2 cellular contexts compared by ENCODE assay signal in the genomic region with DNA sequence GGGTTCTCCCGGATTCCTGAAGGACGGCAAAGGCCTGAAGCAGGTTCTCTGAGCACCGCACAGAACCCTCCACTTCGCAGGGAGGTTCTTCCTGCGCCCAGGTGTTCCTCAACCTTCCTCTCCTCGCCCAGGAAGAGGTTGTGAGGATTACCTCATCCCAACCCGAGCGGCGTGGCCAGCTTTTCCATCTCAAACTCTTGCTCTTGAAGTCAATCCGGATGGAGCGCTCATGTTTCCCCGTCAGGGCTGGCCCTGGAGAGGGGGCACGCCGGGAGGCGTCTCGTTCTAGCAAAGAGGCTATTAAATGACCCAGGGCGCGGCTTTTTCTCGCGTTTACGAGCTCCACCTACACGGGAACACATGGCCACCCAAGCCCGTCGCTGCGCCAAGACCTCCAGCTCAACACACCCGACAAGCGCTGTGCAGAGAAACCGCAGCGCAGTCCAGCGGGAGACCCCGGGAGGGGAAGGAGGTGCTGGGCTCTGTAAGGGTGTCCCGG.
TF ChIP-seq lines count a peak whose summit lies in the region.

No MANE protein-coding gene starts in this region.

TF ChIP-seq in HEK293, 187 proteins besides CTCF, POLR2A, EP300 and RAD21 (continued from another document and continues in another):
- TF ChIP-seq, protein P1, sequence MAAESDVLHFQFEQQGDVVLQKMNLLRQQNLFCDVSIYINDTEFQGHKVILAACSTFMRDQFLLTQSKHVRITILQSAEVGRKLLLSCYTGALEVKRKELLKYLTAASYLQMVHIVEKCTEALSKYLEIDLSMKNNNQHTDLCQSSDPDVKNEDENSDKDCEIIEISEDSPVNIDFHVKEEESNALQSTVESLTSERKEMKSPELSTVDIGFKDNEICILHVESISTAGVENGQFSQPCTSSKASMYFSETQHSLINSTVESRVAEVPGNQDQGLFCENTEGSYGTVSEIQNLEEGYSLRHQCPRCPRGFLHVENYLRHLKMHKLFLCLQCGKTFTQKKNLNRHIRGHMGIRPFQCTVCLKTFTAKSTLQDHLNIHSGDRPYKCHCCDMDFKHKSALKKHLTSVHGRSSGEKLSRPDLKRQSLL (tag by site-specific recombination; IDR thresholded peaks at IDR 0.05): peak; percentile 41; the same call in 1 of the 2 replicates
- TF ChIP-seq HOXD13 (CRISPR knock-in tag; IDR thresholded peaks at IDR 0.05; ENCODE audit: borderline replicate concordance) (peak; percentile 77; the same call in 1 of the 2 replicates), ZNF366 (tag by site-specific recombination; conservative IDR thresholded peaks at IDR 0.05) (peak; percentile 88), ZNF140 (tag by site-specific recombination; IDR thresholded peaks at IDR 0.05) (no peak), PRDM1 (tag by site-specific recombination; IDR thresholded peaks at IDR 0.05) (0 out of 2 replicates have a peak, but pooled peaks have one; percentile 3), KLF8 (tag by site-specific recombination; IDR thresholded peaks at IDR 0.05) (no peak; the same call in 1 of the 2 replicates), ZNF549 (tag by site-specific recombination; IDR thresholded peaks at IDR 0.05) (no peak), BCL11A (tag by site-specific recombination; IDR thresholded peaks at IDR 0.05; ENCODE audit: low read depth) (no peak), FEZF1 (tag by site-specific recombination; IDR thresholded peaks at IDR 0.05) (no peak), ZNF112 (tag by site-specific recombination; IDR thresholded peaks at IDR 0.05) (no peak), ZNF341 (tag by site-specific recombination; IDR thresholded peaks at IDR 0.05; ENCODE audit: low read depth) (peak; percentile 76), ZNF175 (tag by site-specific recombination; IDR thresholded peaks at IDR 0.05) (no peak), GFI1B (tag by site-specific recombination; IDR thresholded peaks at IDR 0.05) (no peak), ZNF248 (tag by site-specific recombination; IDR thresholded peaks at IDR 0.05) (no peak), SP7 (tag by site-specific recombination; IDR thresholded peaks at IDR 0.05) (peak; percentile 64), ZNF221 (tag by site-specific recombination; IDR thresholded peaks at IDR 0.05; ENCODE audit: borderline replicate concordance) (no peak), ZNF548 (tag by site-specific recombination; IDR thresholded peaks at IDR 0.05) (no peak), ZNF558 (tag by site-specific recombination; IDR thresholded peaks at IDR 0.05) (no peak), ZNF544 (tag by site-specific recombination; IDR thresholded peaks at IDR 0.05) (no peak), ZNF707 (tag by site-specific recombination; IDR thresholded peaks at IDR 0.05) (no peak), HOXA7 (CRISPR knock-in tag; IDR thresholded peaks at IDR 0.05; ENCODE audit: borderline replicate concordance) (no peak), ZNF416 (tag by site-specific recombination; IDR thresholded peaks at IDR 0.05) (no peak), ZNF510 (tag by site-specific recombination; IDR thresholded peaks at IDR 0.05; ENCODE audit: insufficient replicate concordance) (no peak), ZNF791 (tag by site-specific recombination; IDR thresholded peaks at IDR 0.05) (no peak), ZNF266 (tag by site-specific recombination; IDR thresholded peaks at IDR 0.05; ENCODE audit: low read depth) (no peak), ZNF223 (tag by site-specific recombination; IDR thresholded peaks at IDR 0.05) (no peak), ZNF530 (tag by site-specific recombination; IDR thresholded peaks at IDR 0.05; ENCODE audit: low read depth) (no peak)
- TF ChIP-seq, protein P2, sequence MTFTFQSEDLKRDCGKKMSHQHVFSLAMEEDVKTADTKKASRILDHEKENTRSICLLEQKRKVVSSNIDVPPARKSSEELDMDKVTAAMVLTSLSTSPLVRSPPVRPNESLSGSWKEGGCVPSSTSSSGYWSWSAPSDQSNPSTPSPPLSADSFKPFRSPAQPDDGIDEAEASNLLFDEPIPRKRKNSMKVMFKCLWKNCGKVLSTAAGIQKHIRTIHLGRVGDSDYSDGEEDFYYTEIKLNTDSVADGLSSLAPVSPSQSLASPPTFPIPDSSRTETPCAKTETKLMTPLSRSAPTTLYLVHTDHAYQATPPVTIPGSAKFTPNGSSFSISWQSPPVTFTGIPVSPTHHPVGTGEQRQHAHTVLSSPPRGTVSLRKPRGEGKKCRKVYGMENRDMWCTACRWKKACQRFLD (tag by site-specific recombination; IDR thresholded peaks at IDR 0.05): no peak
- TF ChIP-seq, protein P3, sequence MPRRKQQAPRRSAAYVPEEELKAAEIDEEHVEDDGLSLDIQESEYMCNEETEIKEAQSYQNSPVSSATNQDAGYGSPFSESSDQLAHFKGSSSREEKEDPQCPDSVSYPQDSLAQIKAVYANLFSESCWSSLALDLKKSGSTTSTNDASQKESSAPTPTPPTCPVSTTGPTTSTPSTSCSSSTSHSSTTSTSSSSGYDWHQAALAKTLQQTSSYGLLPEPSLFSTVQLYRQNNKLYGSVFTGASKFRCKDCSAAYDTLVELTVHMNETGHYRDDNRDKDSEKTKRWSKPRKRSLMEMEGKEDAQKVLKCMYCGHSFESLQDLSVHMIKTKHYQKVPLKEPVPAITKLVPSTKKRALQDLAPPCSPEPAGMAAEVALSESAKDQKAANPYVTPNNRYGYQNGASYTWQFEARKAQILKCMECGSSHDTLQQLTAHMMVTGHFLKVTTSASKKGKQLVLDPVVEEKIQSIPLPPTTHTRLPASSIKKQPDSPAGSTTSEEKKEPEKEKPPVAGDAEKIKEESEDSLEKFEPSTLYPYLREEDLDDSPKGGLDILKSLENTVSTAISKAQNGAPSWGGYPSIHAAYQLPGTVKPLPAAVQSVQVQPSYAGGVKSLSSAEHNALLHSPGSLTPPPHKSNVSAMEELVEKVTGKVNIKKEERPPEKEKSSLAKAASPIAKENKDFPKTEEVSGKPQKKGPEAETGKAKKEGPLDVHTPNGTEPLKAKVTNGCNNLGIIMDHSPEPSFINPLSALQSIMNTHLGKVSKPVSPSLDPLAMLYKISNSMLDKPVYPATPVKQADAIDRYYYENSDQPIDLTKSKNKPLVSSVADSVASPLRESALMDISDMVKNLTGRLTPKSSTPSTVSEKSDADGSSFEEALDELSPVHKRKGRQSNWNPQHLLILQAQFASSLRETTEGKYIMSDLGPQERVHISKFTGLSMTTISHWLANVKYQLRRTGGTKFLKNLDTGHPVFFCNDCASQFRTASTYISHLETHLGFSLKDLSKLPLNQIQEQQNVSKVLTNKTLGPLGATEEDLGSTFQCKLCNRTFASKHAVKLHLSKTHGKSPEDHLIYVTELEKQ (tag by site-specific recombination; IDR thresholded peaks at IDR 0.05; ENCODE audit: borderline replicate concordance): no peak
- TF ChIP-seq, protein P4, sequence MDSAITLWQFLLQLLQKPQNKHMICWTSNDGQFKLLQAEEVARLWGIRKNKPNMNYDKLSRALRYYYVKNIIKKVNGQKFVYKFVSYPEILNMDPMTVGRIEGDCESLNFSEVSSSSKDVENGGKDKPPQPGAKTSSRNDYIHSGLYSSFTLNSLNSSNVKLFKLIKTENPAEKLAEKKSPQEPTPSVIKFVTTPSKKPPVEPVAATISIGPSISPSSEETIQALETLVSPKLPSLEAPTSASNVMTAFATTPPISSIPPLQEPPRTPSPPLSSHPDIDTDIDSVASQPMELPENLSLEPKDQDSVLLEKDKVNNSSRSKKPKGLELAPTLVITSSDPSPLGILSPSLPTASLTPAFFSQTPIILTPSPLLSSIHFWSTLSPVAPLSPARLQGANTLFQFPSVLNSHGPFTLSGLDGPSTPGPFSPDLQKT (IDR thresholded peaks at IDR 0.05; ENCODE audit: borderline replicate concordance, low read depth, low read length): no peak

TF ChIP-seq in HepG2, 621 proteins besides CTCF, POLR2A, EP300 and RAD21 (continued from another document and continues in another):
- TF ChIP-seq, protein P5, sequence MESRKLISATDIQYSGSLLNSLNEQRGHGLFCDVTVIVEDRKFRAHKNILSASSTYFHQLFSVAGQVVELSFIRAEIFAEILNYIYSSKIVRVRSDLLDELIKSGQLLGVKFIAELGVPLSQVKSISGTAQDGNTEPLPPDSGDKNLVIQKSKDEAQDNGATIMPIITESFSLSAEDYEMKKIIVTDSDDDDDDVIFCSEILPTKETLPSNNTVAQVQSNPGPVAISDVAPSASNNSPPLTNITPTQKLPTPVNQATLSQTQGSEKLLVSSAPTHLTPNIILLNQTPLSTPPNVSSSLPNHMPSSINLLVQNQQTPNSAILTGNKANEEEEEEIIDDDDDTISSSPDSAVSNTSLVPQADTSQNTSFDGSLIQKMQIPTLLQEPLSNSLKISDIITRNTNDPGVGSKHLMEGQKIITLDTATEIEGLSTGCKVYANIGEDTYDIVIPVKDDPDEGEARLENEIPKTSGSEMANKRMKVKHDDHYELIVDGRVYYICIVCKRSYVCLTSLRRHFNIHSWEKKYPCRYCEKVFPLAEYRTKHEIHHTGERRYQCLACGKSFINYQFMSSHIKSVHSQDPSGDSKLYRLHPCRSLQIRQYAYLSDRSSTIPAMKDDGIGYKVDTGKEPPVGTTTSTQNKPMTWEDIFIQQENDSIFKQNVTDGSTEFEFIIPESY (CRISPR knock-in tag; IDR thresholded peaks at IDR 0.05): peak; percentile 19; the same call in 1 of the 2 replicates
- TF ChIP-seq KAT2B (IDR thresholded peaks at IDR 0.05; ENCODE audit: borderline replicate concordance, low read depth, low read length) (no peak), HMG20A (CRISPR knock-in tag; IDR thresholded peaks at IDR 0.05; ENCODE audit: borderline replicate concordance) (no peak), SMYD3 (CRISPR knock-in tag; IDR thresholded peaks at IDR 0.05) (peak; percentile 94), RNF2 (conservative IDR thresholded peaks at IDR 0.05; ENCODE audit: low read depth) (peak; percentile 86), ZNF547 (CRISPR knock-in tag; IDR thresholded peaks at IDR 0.05) (0 out of 2 replicates have a peak, but pooled peaks have one; percentile 13), AHR (CRISPR knock-in tag; IDR thresholded peaks at IDR 0.05) (no peak), ZNF570 (CRISPR knock-in tag; IDR thresholded peaks at IDR 0.05; ENCODE audit: borderline replicate concordance) (no peak), ZNF317 (CRISPR knock-in tag; IDR thresholded peaks at IDR 0.05) (0 out of 2 replicates have a peak, but pooled peaks have one; percentile 69), HES4 (CRISPR knock-in tag; IDR thresholded peaks at IDR 0.05; ENCODE audit: borderline replicate concordance) (no peak; the same call in 1 of the 2 replicates), MXD4 (CRISPR knock-in tag; IDR thresholded peaks at IDR 0.05) (peak; percentile 9; the same call in 1 of the 2 replicates), FOXK2 (IDR thresholded peaks at IDR 0.05) (no peak), ZMYM4 (CRISPR knock-in tag; IDR thresholded peaks at IDR 0.05) (no peak), RBFOX2 (IDR thresholded peaks at IDR 0.05; ENCODE audit: low read depth, low read length) (no peak)
- TF ChIP-seq, protein P6, sequence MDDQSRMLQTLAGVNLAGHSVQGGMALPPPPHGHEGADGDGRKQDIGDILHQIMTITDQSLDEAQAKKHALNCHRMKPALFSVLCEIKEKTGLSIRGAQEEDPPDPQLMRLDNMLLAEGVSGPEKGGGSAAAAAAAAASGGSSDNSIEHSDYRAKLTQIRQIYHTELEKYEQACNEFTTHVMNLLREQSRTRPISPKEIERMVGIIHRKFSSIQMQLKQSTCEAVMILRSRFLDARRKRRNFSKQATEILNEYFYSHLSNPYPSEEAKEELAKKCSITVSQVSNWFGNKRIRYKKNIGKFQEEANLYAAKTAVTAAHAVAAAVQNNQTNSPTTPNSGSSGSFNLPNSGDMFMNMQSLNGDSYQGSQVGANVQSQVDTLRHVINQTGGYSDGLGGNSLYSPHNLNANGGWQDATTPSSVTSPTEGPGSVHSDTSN (CRISPR knock-in tag; IDR thresholded peaks at IDR 0.05; ENCODE audit: borderline replicate concordance): no peak
- TF ChIP-seq, protein P7, sequence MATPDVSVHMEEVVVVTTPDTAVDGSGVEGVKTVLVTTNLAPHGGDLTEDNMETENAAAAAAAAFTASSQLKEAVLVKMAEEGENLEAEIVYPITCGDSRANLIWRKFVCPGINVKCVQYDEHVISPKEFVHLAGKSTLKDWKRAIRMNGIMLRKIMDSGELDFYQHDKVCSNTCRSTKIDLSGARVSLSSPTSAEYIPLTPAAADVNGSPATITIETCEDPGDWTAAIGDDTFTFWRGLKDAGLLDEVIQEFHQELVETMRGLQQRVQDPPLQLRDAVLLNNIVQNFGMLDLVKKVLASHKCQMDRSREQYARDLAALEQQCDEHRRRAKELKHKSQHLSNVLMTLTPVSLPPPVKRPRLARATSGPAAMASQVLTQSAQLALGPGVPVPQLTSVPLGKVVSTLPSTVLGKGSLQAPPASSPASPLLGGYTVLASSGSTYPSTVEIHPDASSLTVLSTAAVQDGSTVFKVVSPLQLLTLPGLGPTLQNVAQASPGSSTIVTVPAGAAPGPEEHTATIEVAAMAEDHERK (CRISPR knock-in tag; IDR thresholded peaks at IDR 0.05; ENCODE audit: low read depth): no peak
- TF ChIP-seq, protein P8, sequence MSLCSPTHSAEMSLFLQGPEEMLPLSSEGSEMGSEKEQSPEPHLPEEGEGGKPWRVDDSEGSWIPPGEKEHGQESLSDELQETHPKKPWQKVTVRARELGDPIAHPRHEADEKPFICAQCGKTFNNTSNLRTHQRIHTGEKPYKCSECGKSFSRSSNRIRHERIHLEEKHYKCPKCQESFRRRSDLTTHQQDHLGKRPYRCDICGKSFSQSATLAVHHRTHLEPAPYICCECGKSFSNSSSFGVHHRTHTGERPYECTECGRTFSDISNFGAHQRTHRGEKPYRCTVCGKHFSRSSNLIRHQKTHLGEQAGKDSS (CRISPR knock-in tag; IDR thresholded peaks at IDR 0.05; ENCODE audit: borderline replicate concordance, low read depth): peak; percentile 76; the same call in 1 of the 2 replicates
- TF ChIP-seq, protein P9, sequence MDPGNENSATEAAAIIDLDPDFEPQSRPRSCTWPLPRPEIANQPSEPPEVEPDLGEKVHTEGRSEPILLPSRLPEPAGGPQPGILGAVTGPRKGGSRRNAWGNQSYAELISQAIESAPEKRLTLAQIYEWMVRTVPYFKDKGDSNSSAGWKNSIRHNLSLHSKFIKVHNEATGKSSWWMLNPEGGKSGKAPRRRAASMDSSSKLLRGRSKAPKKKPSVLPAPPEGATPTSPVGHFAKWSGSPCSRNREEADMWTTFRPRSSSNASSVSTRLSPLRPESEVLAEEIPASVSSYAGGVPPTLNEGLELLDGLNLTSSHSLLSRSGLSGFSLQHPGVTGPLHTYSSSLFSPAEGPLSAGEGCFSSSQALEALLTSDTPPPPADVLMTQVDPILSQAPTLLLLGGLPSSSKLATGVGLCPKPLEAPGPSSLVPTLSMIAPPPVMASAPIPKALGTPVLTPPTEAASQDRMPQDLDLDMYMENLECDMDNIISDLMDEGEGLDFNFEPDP (CRISPR knock-in tag; conservative IDR thresholded peaks at IDR 0.05): no peak
- TF ChIP-seq, protein P10, sequence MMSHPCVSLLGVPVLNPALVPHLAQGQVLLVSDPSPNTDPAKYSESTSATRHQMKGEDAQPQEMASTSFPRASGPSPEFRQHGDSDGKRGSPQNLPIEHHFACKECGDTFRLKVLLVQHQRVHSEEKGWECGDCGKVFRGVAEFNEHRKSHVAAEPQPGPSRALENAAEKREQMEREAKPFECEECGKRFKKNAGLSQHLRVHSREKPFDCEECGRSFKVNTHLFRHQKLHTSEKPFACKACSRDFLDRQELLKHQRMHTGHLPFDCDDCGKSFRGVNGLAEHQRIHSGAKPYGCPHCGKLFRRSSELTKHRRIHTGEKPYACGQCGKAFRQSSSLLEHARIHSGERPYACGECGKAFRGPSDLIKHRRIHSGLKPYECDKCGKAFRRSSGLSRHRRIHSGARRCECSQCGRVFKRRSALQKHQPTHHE (CRISPR knock-in tag; IDR thresholded peaks at IDR 0.05; ENCODE audit: borderline replicate concordance): no peak
- TF ChIP-seq, protein P11, sequence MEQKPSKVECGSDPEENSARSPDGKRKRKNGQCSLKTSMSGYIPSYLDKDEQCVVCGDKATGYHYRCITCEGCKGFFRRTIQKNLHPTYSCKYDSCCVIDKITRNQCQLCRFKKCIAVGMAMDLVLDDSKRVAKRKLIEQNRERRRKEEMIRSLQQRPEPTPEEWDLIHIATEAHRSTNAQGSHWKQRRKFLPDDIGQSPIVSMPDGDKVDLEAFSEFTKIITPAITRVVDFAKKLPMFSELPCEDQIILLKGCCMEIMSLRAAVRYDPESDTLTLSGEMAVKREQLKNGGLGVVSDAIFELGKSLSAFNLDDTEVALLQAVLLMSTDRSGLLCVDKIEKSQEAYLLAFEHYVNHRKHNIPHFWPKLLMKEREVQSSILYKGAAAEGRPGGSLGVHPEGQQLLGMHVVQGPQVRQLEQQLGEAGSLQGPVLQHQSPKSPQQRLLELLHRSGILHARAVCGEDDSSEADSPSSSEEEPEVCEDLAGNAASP (CRISPR knock-in tag; IDR thresholded peaks at IDR 0.05; ENCODE audit: borderline replicate concordance): no peak
